10 cellular contexts compared by ENCODE assay signal in the genomic region with DNA sequence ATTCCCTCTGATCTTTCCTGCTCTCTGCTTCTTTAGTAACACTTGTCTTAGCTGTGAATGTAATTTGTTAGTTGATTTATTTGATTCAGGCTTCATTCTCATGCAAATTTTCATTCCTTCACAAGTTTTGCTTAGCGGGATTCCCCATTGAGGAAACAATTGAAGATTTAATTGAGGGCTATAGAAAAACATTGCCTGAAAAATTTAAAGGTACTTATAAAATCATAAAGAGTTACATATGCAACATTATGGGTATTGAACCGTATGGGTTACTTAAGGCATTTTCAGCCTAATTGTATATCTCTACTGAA. TPM values are rescaled to one million over a fixed set of nuclear protein-coding genes. Genes with fewer than 3 reads are reported as not detected.
DNase-seq lines count a peak whose midpoint lies in the region; ATAC-seq and TF ChIP-seq lines count a peak whose summit lies in the region.
"Had no signal": no experiment of that assay in that cellular context is flagged by ENCODE, and none has a peak within 500 bp of the region (broad histone marks: within the 10 kb centered on the region; RNA-seq: fewer than 3 reads in every experiment).

No MANE protein-coding gene starts in this region.

- peaks cover 80% of the 10 kb centered on the region for H3K27me3 Mint-ChIP-seq in activated CD4-positive, alpha-beta memory T cell treated with anti-CD3 and anti-CD28 coated beads, Interleukin-2, amount 10 ng/mL, durations not matched to agents 7 days and 5 days
- peaks cover 68% of the 10 kb centered on the region for H3K27me3 Mint-ChIP-seq in activated CD4-positive, alpha-beta memory T cell treated with anti-CD3 and anti-CD28 coated beads for 36 hours

- TF ChIP-seq CTCF in RWPE2 (IDR thresholded peaks at IDR 0.05; ENCODE audit: poor library complexity, severe bottlenecking) (no peak), epithelial cell of esophagus (IDR thresholded peaks at IDR 0.05; ENCODE audit: insufficient read depth, low read depth, low read length, missing control alignments) (no peak), RWPE1 (conservative IDR thresholded peaks at IDR 0.05; ENCODE audit: low read depth) (no peak)

- H3K4me1 Mint-ChIP-seq in activated CD4-positive, alpha-beta memory T cell treated with anti-CD3 and anti-CD28 coated beads, Interleukin-2, amount 10 ng/mL, durations not matched to agents 7 days and 5 days, result peaks cover 29% of the 10 kb centered on the region
- H3K4me1 Mint-ChIP-seq in activated CD4-positive, alpha-beta memory T cell treated with anti-CD3 and anti-CD28 coated beads for 36 hours (ENCODE audit: low read depth), result peaks cover 16% of the 10 kb centered on the region

- intact Hi-C loops in activated CD4-positive, alpha-beta memory T cell treated with anti-CD3 and anti-CD28 coated beads for 36 hours (cut with micrococcal nuclease), result loop anchor here (2.0 to 10.0 kb wide), 4 partner anchors 54 to 318 kb away; a partner anchor contains a TSS

- H3K9me3 Mint-ChIP-seq in activated CD4-positive, alpha-beta memory T cell treated with anti-CD3 and anti-CD28 coated beads, Interleukin-2, amount 10 ng/mL, durations not matched to agents 7 days and 5 days, result peaks cover 2% of the 10 kb centered on the region
- no peaks in the 10 kb centered on the region for H3K9me3 Mint-ChIP-seq in activated CD4-positive, alpha-beta memory T cell treated with anti-CD3 and anti-CD28 coated beads for 36 hours
- H3K9me3 Mint-ChIP-seq: T-cell had no signal

- DNase-seq in activated CD4-positive, alpha-beta memory T cell treated with anti-CD3 and anti-CD28 coated beads, Interleukin-2, amount 10 ng/mL, durations not matched to agents 7 days and 5 days, result no peak
- DNase-seq in activated CD4-positive, alpha-beta memory T cell treated with anti-CD3 and anti-CD28 coated beads for 36 hours, result no peak
- DNase-seq in RWPE2 (ENCODE audit: low spot score) (no peak), epithelial cell of esophagus (ENCODE audit: low read depth) (no peak), AG08395 (ENCODE audit: low spot score) (no peak), RWPE1 (ENCODE audit: low spot score) (no peak), KBM-7 (no peak)
- DNase-seq: occipital lobe, T-cell had no signal

- H3K4me3 ChIP-seq in RWPE2 (ENCODE audit: severe bottlenecking), result peak overlapping the region; percentile 33
- peak overlapping the region; percentile 38 for H3K4me3 ChIP-seq in epithelial cell of esophagus (ENCODE audit: low read length)
- H3K4me3 ChIP-seq in skeletal muscle tissue (ENCODE audit: low read length in 3 of 3), result peak overlapping the region; percentile 60 to 75 (median 61)

- H3K36me3 Mint-ChIP-seq in activated CD4-positive, alpha-beta memory T cell treated with anti-CD3 and anti-CD28 coated beads, Interleukin-2, amount 10 ng/mL, durations not matched to agents 7 days and 5 days (ENCODE audit: low read depth), result peaks cover 11% of the 10 kb centered on the region
- no peaks in the 10 kb centered on the region for H3K36me3 Mint-ChIP-seq in activated CD4-positive, alpha-beta memory T cell treated with anti-CD3 and anti-CD28 coated beads for 36 hours
- H3K36me3 Mint-ChIP-seq: T-cell had no signal

- H3K4me1 ChIP-seq in RWPE2 (ENCODE audit: insufficient read depth, poor library complexity, severe bottlenecking), result peaks cover 14% of the 10 kb centered on the region
- H3K4me1 ChIP-seq in skeletal muscle tissue (ENCODE audit: control insufficient read depth in 3 of 3, insufficient read depth in 3 of 3, low read length in 3 of 3), result peaks cover 23 to 40% (median 30%) of the 10 kb centered on the region in 3 donors

- POLR2A ChIA-PET in activated CD4-positive, alpha-beta memory T cell treated with anti-CD3 and anti-CD28 coated beads, Interleukin-2, amount 10 ng/mL, durations not matched to agents 7 days and 5 days (lab: Charles Lee), result no interaction called here
- POLR2A ChIA-PET in activated CD4-positive, alpha-beta memory T cell treated with anti-CD3 and anti-CD28 coated beads for 36 hours (lab: Charles Lee), result no interaction called here
- POLR2A ChIA-PET in RWPE1 (lab: Yijun Ruan, JAX; ENCODE audit: low non-redundant PET), result no interaction called here

- H3K27ac Mint-ChIP-seq in activated CD4-positive, alpha-beta memory T cell treated with anti-CD3 and anti-CD28 coated beads, Interleukin-2, amount 10 ng/mL, durations not matched to agents 7 days and 5 days, result no peak overlapping the region
- H3K27ac Mint-ChIP-seq in activated CD4-positive, alpha-beta memory T cell treated with anti-CD3 and anti-CD28 coated beads for 36 hours, result no peak overlapping the region
- H3K27ac Mint-ChIP-seq: T-cell had no signal

- CTCF ChIA-PET in activated CD4-positive, alpha-beta memory T cell treated with anti-CD3 and anti-CD28 coated beads, Interleukin-2, amount 10 ng/mL, durations not matched to agents 7 days and 5 days (lab: Charles Lee), result no interaction called here
- CTCF ChIA-PET in activated CD4-positive, alpha-beta memory T cell treated with anti-CD3 and anti-CD28 coated beads for 36 hours (lab: Charles Lee), result interaction anchor here (0.6 kb wide), 1 partner anchor 60 kb away, joined by 3 read pairs; no protein-coding TSS in a partner anchor
- CTCF ChIA-PET in RWPE1 (lab: Yijun Ruan, JAX), result no interaction called here

- H3K4me3 Mint-ChIP-seq in activated CD4-positive, alpha-beta memory T cell treated with anti-CD3 and anti-CD28 coated beads, Interleukin-2, amount 10 ng/mL, durations not matched to agents 7 days and 5 days, result peak overlapping the region; percentile 19
- H3K4me3 Mint-ChIP-seq in activated CD4-positive, alpha-beta memory T cell treated with anti-CD3 and anti-CD28 coated beads for 36 hours, result no peak overlapping the region

- H3K36me3 ChIP-seq in RWPE2 (ENCODE audit: low read depth), result no peaks in the 10 kb centered on the region
- H3K36me3 ChIP-seq in skeletal muscle tissue (ENCODE audit: control insufficient read depth in 3 of 3, insufficient read depth in 3 of 3, low read length in 3 of 3), result no peaks in the 10 kb centered on the region

- peak overlapping the region in 2 of 3 donors; percentile 34 to 47 for H3K9ac ChIP-seq in skeletal muscle tissue (ENCODE audit: low read depth in 1 of 3, low read length in 3 of 3)

- H3K9me3 ChIP-seq in RWPE2 (ENCODE audit: severe bottlenecking), result no peaks in the 10 kb centered on the region
- peaks cover 0 to 2% (median 0%) of the 10 kb centered on the region in 3 donors for H3K9me3 ChIP-seq in skeletal muscle tissue (ENCODE audit: control insufficient read depth in 3 of 3, low read length in 3 of 3)

- in situ Hi-C loops in KBM-7 (cut with MboI; ENCODE audit: low pct_unique_long_range_greater_than_20kb, low sequenced_read_pairs), result no loop called here

- no peak for ATAC-seq in RWPE2 (ENCODE audit: low read depth)
- ATAC-seq: T-cell had no signal

- H3K27me3 ChIP-seq in RWPE2 (ENCODE audit: insufficient read depth, poor library complexity, severe bottlenecking), result no peaks in the 10 kb centered on the region
- peaks cover 28 to 49% (median 44%) of the 10 kb centered on the region in 3 donors for H3K27me3 ChIP-seq in skeletal muscle tissue (ENCODE audit: control insufficient read depth in 3 of 3, insufficient read depth in 3 of 3, low read length in 3 of 3)

- H3K27ac ChIP-seq in RWPE2 (ENCODE audit: poor library complexity, severe bottlenecking), result no peak overlapping the region
- H3K27ac ChIP-seq in skeletal muscle tissue (ENCODE audit: low read depth, low read length), result peak overlapping the region; percentile 82
- H3K27ac ChIP-seq in RWPE1, result no peak overlapping the region

RNA-seq across cellular contexts. Expression of a gene that starts 11.9 kb away (rescaled TPM):
- total RNA-seq in activated CD4-positive, alpha-beta memory T cell treated with anti-CD3 and anti-CD28 coated beads, Interleukin-2, amount 10 ng/mL, durations not matched to agents 7 days and 5 days, result 1 to 10 TPM; 4.9 to 5.6 TPM
- total RNA-seq in activated CD4-positive, alpha-beta memory T cell treated with anti-CD3 and anti-CD28 coated beads for 36 hours, result 1 to 10 TPM; 2.8 to 3.0 TPM
- 18.8 TPM for total RNA-seq in skeletal muscle tissue

RNA-seq across cellular contexts. Expression of a gene that starts 38.9 kb away (rescaled TPM):
- total RNA-seq in activated CD4-positive, alpha-beta memory T cell treated with anti-CD3 and anti-CD28 coated beads, Interleukin-2, amount 10 ng/mL, durations not matched to agents 7 days and 5 days, result 1 to 10 TPM; 6.3 to 6.6 TPM
- total RNA-seq in activated CD4-positive, alpha-beta memory T cell treated with anti-CD3 and anti-CD28 coated beads for 36 hours, result 1 to 10 TPM; 3.7 to 3.8 TPM
- total RNA-seq in skeletal muscle tissue, result 8.4 TPM

RNA-seq across cellular contexts. Expression of a gene that starts 45.9 kb away (rescaled TPM):
- total RNA-seq in activated CD4-positive, alpha-beta memory T cell treated with anti-CD3 and anti-CD28 coated beads, Interleukin-2, amount 10 ng/mL, durations not matched to agents 7 days and 5 days, result not detected
- total RNA-seq in activated CD4-positive, alpha-beta memory T cell treated with anti-CD3 and anti-CD28 coated beads for 36 hours, result not detected
- total RNA-seq in skeletal muscle tissue, result 0.52 TPM

RNA-seq across cellular contexts. Expression of a gene that starts 53.8 kb away (rescaled TPM):
- 10 to 100 TPM in 1 of 2 experiments, 1 to 10 TPM in 1; 9.9 to 10.2 TPM for total RNA-seq in activated CD4-positive, alpha-beta memory T cell treated with anti-CD3 and anti-CD28 coated beads, Interleukin-2, amount 10 ng/mL, durations not matched to agents 7 days and 5 days
- total RNA-seq in activated CD4-positive, alpha-beta memory T cell treated with anti-CD3 and anti-CD28 coated beads for 36 hours, result 1 to 10 TPM; 6.0 to 6.4 TPM
- 15.7 TPM for total RNA-seq in skeletal muscle tissue
